ENCODE assay signal across 8 cellular contexts in genomic region chr7:66206116-66206908, GRCh38.
DNase-seq lines count a peak whose midpoint lies in the region; ATAC-seq and TF ChIP-seq lines count a peak whose summit lies in the region.

No MANE protein-coding gene starts in this region.

- TF ChIP-seq CTCF in Loucy (conservative IDR thresholded peaks at IDR 0.05; ENCODE audit: low read length) (no peak), nephron (IDR thresholded peaks at IDR 0.05; ENCODE audit: unreplicated experiment in 3 of 3) (no peak)

- peak overlapping the region; percentile 81 for H3K9ac ChIP-seq in Loucy (ENCODE audit: low read depth, low read length, poor library complexity, severe bottlenecking)

- ATAC-seq in HG02938 (IDR thresholded peaks at IDR 0.05; ENCODE audit: unreplicated experiment): no peak

- no peaks in the 10 kb centered on the region for H3K27me3 ChIP-seq in Loucy (ENCODE audit: insufficient read depth, low read length, poor library complexity, severe bottlenecking)

- peaks cover 44% of the 10 kb centered on the region for H3K4me1 ChIP-seq in Loucy (ENCODE audit: insufficient read depth, low read length, poor library complexity, severe bottlenecking)

- H3K27ac Mint-ChIP-seq in nephron: peak overlapping the region; percentile 51 to 88 (median 72)

- no peaks in the 10 kb centered on the region; the same call in 1 of the 2 replicates for H3F3A ChIP-seq in Loucy (ENCODE audit: low read depth)

- DNase-seq in Ammon's horn (ENCODE audit: low spot score): peak; percentile 5
- peak; percentile 35 for DNase-seq in ecto neural progenitor cell (ENCODE audit: low spot score)
- no peak for DNase-seq in 8988T
- DNase-seq in HEK293T (ENCODE audit: extremely low spot score): no peak
- no peak for DNase-seq in NCI-H1436 treated with DMSO at 0.1 percent for 48 hours (lab: John Stamatoyannopoulos, UW)

- peaks cover 19% of the 10 kb centered on the region for H3K4me1 Mint-ChIP-seq in nephron

- POLR2A ChIA-PET in HEK293T (lab: Yijun Ruan, JAX): interaction anchor here (1.0 to 1.7 kb wide), 2 partner anchors 14 to 287 kb away, joined by 6 to 7 read pairs; no protein-coding TSS in a partner anchor

- H3K4me3 Mint-ChIP-seq in nephron: peak overlapping the region; percentile 92 to 96 (median 94)

- peaks cover 11% of the 10 kb centered on the region for H3K79me2 ChIP-seq in Loucy (ENCODE audit: insufficient read depth, low read length)

- H3K4me3 ChIP-seq in Loucy (ENCODE audit: low read length, poor library complexity, severe bottlenecking): peak overlapping the region; percentile 82

- H3K36me3 ChIP-seq in Loucy (ENCODE audit: insufficient read depth, low read length): no peaks in the 10 kb centered on the region

- CTCF ChIA-PET in HEK293T (lab: Yijun Ruan, JAX): interaction anchor here (0.5 kb wide), 1 partner anchor 229 kb away, joined by 5 read pairs; no protein-coding TSS in a partner anchor

- no peaks in the 10 kb centered on the region for H3K9me3 ChIP-seq in Loucy (ENCODE audit: insufficient read depth, low read depth, low read length)

- peaks cover 8% of the 10 kb centered on the region for H4K20me1 ChIP-seq in Loucy (ENCODE audit: insufficient read depth, low read length, poor library complexity, severe bottlenecking)

- peak overlapping the region; percentile 95 for H3K4me2 ChIP-seq in Loucy (ENCODE audit: low read depth, low read length, poor library complexity, severe bottlenecking)

- H2AFZ ChIP-seq in Loucy (ENCODE audit: low read length): no peak overlapping the region

- H3K36me3 Mint-ChIP-seq in nephron (ENCODE audit: low read depth): peaks cover 18% of the 10 kb centered on the region

- H3K9me3 Mint-ChIP-seq in nephron: no peaks in the 10 kb centered on the region

- peaks cover 5% of the 10 kb centered on the region for H3K27me3 Mint-ChIP-seq in nephron (ENCODE audit: low read depth)

- no peaks in the 10 kb centered on the region for H3K9me2 ChIP-seq in Loucy (replicated peaks; ENCODE audit: low read depth, low read length)

TF ChIP-seq in HEK293T, 16 proteins besides CTCF, POLR2A, EP300 and RAD21:
- TF ChIP-seq ZNF384 (IDR thresholded peaks at IDR 0.05) (no peak), ARNT (IDR thresholded peaks at IDR 0.05) (no peak), L3MBTL2 (conservative IDR thresholded peaks at IDR 0.05) (no peak), NFRKB (IDR thresholded peaks at IDR 0.05) (no peak), PKNOX1 (IDR thresholded peaks at IDR 0.05) (no peak), FOXK2 (IDR thresholded peaks at IDR 0.05) (no peak), SP1 (IDR thresholded peaks at IDR 0.05) (no peak), CTBP1 (IDR thresholded peaks at IDR 0.05; ENCODE audit: borderline replicate concordance) (no peak), ELF4 (IDR thresholded peaks at IDR 0.05) (no peak)
TF ChIP-seq in HEK293T: peak in this region for 0.

Comparison
In these comparisons a context has a peak if more than half of its experiments do, and no peak if none do; other contexts are left out.
1. DNase-seq: peak in Ammon's horn (single experiment) and ecto neural progenitor cell (single experiment); none in 8988T (single experiment), HEK293T (single experiment) and NCI-H1436 treated with DMSO at 0.1 percent for 48 hours (single experiment).